Comparison of ENCODE assay signal across 23 cellular contexts in the genomic region with DNA sequence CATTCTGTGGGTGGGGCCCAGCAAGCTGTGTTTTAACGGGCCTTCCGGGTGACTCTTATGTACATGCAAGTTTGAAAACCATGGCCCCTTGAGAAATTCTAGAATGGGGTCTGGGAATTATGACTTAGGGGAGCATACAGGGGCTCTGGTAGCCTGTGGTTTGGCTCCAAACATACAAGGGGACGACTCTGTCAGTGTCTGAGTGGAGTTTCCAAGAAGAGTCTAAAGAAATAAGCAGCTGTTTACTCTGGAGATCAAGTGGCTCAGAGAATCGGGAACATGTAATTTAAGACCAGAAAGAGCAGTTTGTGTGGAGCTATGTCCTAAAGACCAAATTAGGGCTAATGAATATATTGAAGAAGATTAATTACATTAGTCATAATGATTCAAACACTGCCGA.
"Had no signal": no experiment of that assay in that cellular context is flagged by ENCODE, and none has a peak within 500 bp of the region (broad histone marks: within the 10 kb centered on the region; RNA-seq: fewer than 3 reads in every experiment).

No MANE protein-coding gene starts in this region.

- H3K4me3 Mint-ChIP-seq: activated B cell treated with CpG ODN at 0.5 μM for 24 hours; activated CD4-positive, alpha-beta T cell treated with anti-CD3 and anti-CD28 coated beads, Interleukin-2, amount 10 ng/mL, durations not matched to agents 24 days and 14 days; activated CD8-positive, alpha-beta T cell treated with anti-CD3 and anti-CD28 coated beads, Interleukin-2, amount 10 ng/mL, durations not matched to agents 7 days and 5 days; activated naive CD8-positive, alpha-beta T cell; natural killer cell treated with Interleukin-12 subunit alpha and Interleukin-12 subunit beta and Interleukin-15 and Interleukin-18, amount 100 ng/mL, for 72 hours; stimulated activated naive CD8-positive, alpha-beta T cell treated with anti-CD3 and anti-CD28 coated beads, Interleukin-15, Interleukin-2, amounts not matched to agents 100 ng/mL and 50 ng/mL, for 24 hours; T-helper 2 cell treated with Interferon-gamma antibody and Interleukin-4, amounts not matched to agents 5 μg/mL and 100 μg/mL, for 36 hours had no signal

- H3K4me1 ChIP-seq: esophagus squamous epithelium, upper lobe of left lung had no signal

- H3K9me3 Mint-ChIP-seq: activated B cell treated with CpG ODN at 0.5 μM for 24 hours; activated CD4-positive, alpha-beta T cell treated with anti-CD3 and anti-CD28 coated beads, Interleukin-2, amount 10 ng/mL, durations not matched to agents 24 days and 14 days; natural killer cell treated with Interleukin-12 subunit alpha and Interleukin-12 subunit beta and Interleukin-15 and Interleukin-18, amount 100 ng/mL, for 72 hours; stimulated activated naive CD8-positive, alpha-beta T cell treated with anti-CD3 and anti-CD28 coated beads, Interleukin-15, Interleukin-2, amounts not matched to agents 100 ng/mL and 50 ng/mL, for 24 hours; T-helper 2 cell treated with Interferon-gamma antibody and Interleukin-4, amounts not matched to agents 5 μg/mL and 100 μg/mL, for 36 hours had no signal

- H3K27ac Mint-ChIP-seq: activated B cell treated with CpG ODN at 0.5 μM for 24 hours; activated CD4-positive, alpha-beta T cell treated with anti-CD3 and anti-CD28 coated beads, Interleukin-2, amount 10 ng/mL, durations not matched to agents 24 days and 14 days; activated CD8-positive, alpha-beta T cell treated with anti-CD3 and anti-CD28 coated beads, Interleukin-2, amount 10 ng/mL, durations not matched to agents 7 days and 5 days; activated naive CD8-positive, alpha-beta T cell; natural killer cell treated with Interleukin-12 subunit alpha and Interleukin-12 subunit beta and Interleukin-15 and Interleukin-18, amount 100 ng/mL, for 72 hours; progenitor cell of endocrine pancreas; stimulated activated naive CD8-positive, alpha-beta T cell treated with anti-CD3 and anti-CD28 coated beads, Interleukin-15, Interleukin-2, amounts not matched to agents 100 ng/mL and 50 ng/mL, for 24 hours; T-helper 2 cell treated with Interferon-gamma antibody and Interleukin-4, amounts not matched to agents 5 μg/mL and 100 μg/mL, for 36 hours had no signal

- H3K27me3 ChIP-seq: upper lobe of left lung had no signal

- ATAC-seq: activated CD8-positive, alpha-beta T cell treated with anti-CD3 and anti-CD28 coated beads, Interleukin-2, amount 10 ng/mL, durations not matched to agents 7 days and 5 days; left lobe of liver; mucosa of descending colon; natural killer cell treated with Interleukin-12 subunit alpha and Interleukin-12 subunit beta and Interleukin-15 and Interleukin-18, amount 100 ng/mL, for 72 hours; right cardiac atrium had no signal

- H3K4me1 Mint-ChIP-seq: activated B cell treated with CpG ODN at 0.5 μM for 24 hours; activated CD4-positive, alpha-beta T cell treated with anti-CD3 and anti-CD28 coated beads, Interleukin-2, amount 10 ng/mL, durations not matched to agents 24 days and 14 days had no signal

- H3K36me3 ChIP-seq: esophagus squamous epithelium, upper lobe of left lung had no signal

- H3K4me2 ChIP-seq: smooth muscle cell had no signal

- H3K27ac ChIP-seq: coronary artery, esophagus squamous epithelium, upper lobe of left lung had no signal

- H3K9me3 ChIP-seq: esophagus squamous epithelium, mucosa of descending colon, upper lobe of left lung had no signal

- H3K36me3 Mint-ChIP-seq: activated naive CD8-positive, alpha-beta T cell; natural killer cell treated with Interleukin-12 subunit alpha and Interleukin-12 subunit beta and Interleukin-15 and Interleukin-18, amount 100 ng/mL, for 72 hours had no signal

- DNase-seq: activated B cell treated with CpG ODN at 0.5 μM for 24 hours; activated CD4-positive, alpha-beta T cell treated with anti-CD3 and anti-CD28 coated beads, Interleukin-2, amount 10 ng/mL, durations not matched to agents 24 days and 14 days; activated CD8-positive, alpha-beta memory T cell treated with anti-CD3 and anti-CD28 coated beads, Interleukin-2, amount 50 U/mL, for 48 hours; activated CD8-positive, alpha-beta T cell treated with anti-CD3 and anti-CD28 coated beads, Interleukin-2, amount 10 ng/mL, durations not matched to agents 7 days and 5 days; activated gamma-delta T cell treated with Interleukin-2 at 50 U/mL for 16 hours; amniotic stem cell; caudate nucleus; esophagus squamous epithelium; foreskin melanocyte; occipital lobe; right cardiac atrium; stimulated activated CD4-positive, alpha-beta T cell treated with anti-CD3 and anti-CD28 coated beads, Interleukin-4, amount 100 ng/mL, for 4 hours; stimulated activated CD8-positive, alpha-beta memory T cell treated with anti-CD3 and anti-CD28 coated beads, Interleukin-4, amount 100 ng/mL, for 48 hours; upper lobe of left lung had no signal

- H3K4me3 ChIP-seq: coronary artery, esophagus squamous epithelium, mucosa of descending colon, smooth muscle cell, upper lobe of left lung had no signal
